ENCODE assay signal across 8 cellular contexts in the genomic region with DNA sequence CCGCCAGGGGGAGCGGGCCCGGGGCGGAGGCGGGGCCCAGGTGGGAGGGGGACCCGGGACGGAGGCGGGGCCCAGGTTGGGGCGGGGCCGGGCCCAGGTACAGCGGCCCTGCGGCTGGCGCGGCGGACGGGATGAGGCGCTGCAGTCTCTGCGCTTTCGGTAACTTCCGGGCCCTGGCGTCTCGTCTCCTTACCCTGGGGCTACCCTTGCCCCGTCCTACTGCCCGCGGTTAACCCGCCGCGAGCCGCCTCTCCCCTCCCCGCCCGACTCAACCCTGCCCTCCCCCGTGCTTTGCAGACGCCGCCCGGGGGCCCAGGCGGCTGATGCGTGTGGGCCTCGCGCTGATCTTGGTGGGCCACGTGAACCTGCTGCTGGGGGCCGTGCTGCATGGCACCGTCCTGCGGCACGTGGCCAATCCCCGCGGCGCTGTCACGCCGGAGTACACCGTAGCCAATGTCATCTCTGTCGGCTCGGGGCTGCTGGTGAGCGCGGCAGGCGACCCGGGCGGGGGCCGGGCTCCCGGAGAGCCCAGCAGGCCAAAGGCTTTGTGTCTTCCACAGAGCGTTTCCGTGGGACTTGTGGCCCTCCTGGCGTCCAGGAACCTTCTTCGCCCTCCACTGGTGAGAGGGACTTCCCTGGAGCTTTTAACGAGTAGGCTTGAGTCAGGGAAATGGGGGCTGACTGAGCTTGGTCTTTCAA. TPM values are rescaled to one million over a fixed set of nuclear protein-coding genes. Genes with fewer than 3 reads are reported as not detected.
DNase-seq lines count a peak whose midpoint lies in the region; ATAC-seq and TF ChIP-seq lines count a peak whose summit lies in the region.

Gene KRTCAP3 (plus strand): TSS at position 100 of the 699 bp plus-strand sequence. CDS start 32 bp downstream, at position 132.

- ATAC-seq in GM21515 (IDR thresholded peaks at IDR 0.05; ENCODE audit: unreplicated experiment), result no peak
- ATAC-seq in GM21360 (IDR thresholded peaks at IDR 0.05; ENCODE audit: unreplicated experiment), result no peak

- no TSS peak for BruUV-seq in Caco-2 (replicated peaks; lab: Mats Ljungman, UMichigan)

- no peaks in the 10 kb centered on the region for H3K9me3 ChIP-seq in Caco-2

- H3K4me3 Mint-ChIP-seq in Caco-2 (ENCODE audit: unreplicated experiment), result peak within 1 kb of the TSS; percentile 72
- H3K4me3 Mint-ChIP-seq in activated naive CD4-positive, alpha-beta T cell treated with anti-CD3 and anti-CD28 coated beads for 36 hours, result no peak within 1 kb of the TSS

- no peaks in the 10 kb centered on the region; the same call in 1 of the 2 replicates for H3K36me3 ChIP-seq in Caco-2 (ENCODE audit: control insufficient read depth, insufficient read depth, low read length)

- H3K36me3 Mint-ChIP-seq in Caco-2 (ENCODE audit: insufficient read depth, unreplicated experiment), result peaks cover 61% of the 10 kb centered on the region
- H3K36me3 Mint-ChIP-seq in activated naive CD4-positive, alpha-beta T cell treated with anti-CD3 and anti-CD28 coated beads for 36 hours (ENCODE audit: low read depth), result peaks cover 28% of the 10 kb centered on the region

- POLR2A ChIA-PET in Caco-2 (lab: Charles Lee), result no interaction called here

- H3K9me3 Mint-ChIP-seq in Caco-2 (ENCODE audit: unreplicated experiment), result no peaks in the 10 kb centered on the region
- H3K9me3 Mint-ChIP-seq in activated naive CD4-positive, alpha-beta T cell treated with anti-CD3 and anti-CD28 coated beads for 36 hours, result no peaks in the 10 kb centered on the region

- peak; percentile 89 to 95 for DNase-seq in Caco-2
- peak; percentile 93 for DNase-seq in NCI-H2171 (lab: John Stamatoyannopoulos, UW)
- DNase-seq in activated naive CD4-positive, alpha-beta T cell treated with anti-CD3 and anti-CD28 coated beads for 36 hours, result peak; percentile 24
- peak; percentile 100 for DNase-seq in iPS-NIHi11 (ENCODE audit: low spot score)
- DNase-seq in stimulated activated CD4-positive, alpha-beta T cell treated with anti-CD3 and anti-CD28 coated beads, Interleukin-2, amount 100 ng/mL, for 24 hours, result peak; percentile 31 to 42
- DNase-seq in SHP77 (lab: John Stamatoyannopoulos, UW), result no peak

- H3K4me1 Mint-ChIP-seq in Caco-2 (ENCODE audit: low read depth, unreplicated experiment), result peaks cover 13% of the 10 kb centered on the region
- peaks cover 8% of the 10 kb centered on the region for H3K4me1 Mint-ChIP-seq in activated naive CD4-positive, alpha-beta T cell treated with anti-CD3 and anti-CD28 coated beads for 36 hours (ENCODE audit: low read depth)

- H3K4me1 ChIP-seq in Caco-2, result no peaks in the 10 kb centered on the region

- peak within 1 kb of the TSS; percentile 90 for H3K4me3 ChIP-seq in Caco-2 (ENCODE audit: low read depth, low read length)

- H3K27me3 Mint-ChIP-seq in Caco-2 (ENCODE audit: insufficient read depth, unreplicated experiment), result no peaks in the 10 kb centered on the region
- no peaks in the 10 kb centered on the region for H3K27me3 Mint-ChIP-seq in activated naive CD4-positive, alpha-beta T cell treated with anti-CD3 and anti-CD28 coated beads for 36 hours (ENCODE audit: low read depth)

- H3K27me3 ChIP-seq in Caco-2 (replicated peaks; ENCODE audit: control insufficient read depth, insufficient read depth, low read length), result no peaks in the 10 kb centered on the region

- peak; percentile 79 to 89 for TF ChIP-seq CTCF in Caco-2 (IDR thresholded peaks at IDR 0.05; ENCODE audit: insufficient read depth in 1 of 2, low read depth in 1 of 2, low read length in 1 of 2, severe bottlenecking in 1 of 2, unreplicated experiment in 1 of 2)

- H3K27ac Mint-ChIP-seq in Caco-2 (ENCODE audit: unreplicated experiment), result peak within 1 kb of the TSS; percentile 48
- H3K27ac Mint-ChIP-seq in activated naive CD4-positive, alpha-beta T cell treated with anti-CD3 and anti-CD28 coated beads for 36 hours, result no peak within 1 kb of the TSS

- intact Hi-C loops in Caco-2 (cut with micrococcal nuclease; ENCODE audit: unreplicated experiment), result loop anchor here (1.0 to 2.0 kb wide), 5 partner anchors 13 to 186 kb away; partner anchors contain the start of genes CCDC121, GPN1, IFT172 and PPM1G
- intact Hi-C loops in activated naive CD4-positive, alpha-beta T cell treated with anti-CD3 and anti-CD28 coated beads for 36 hours (cut with micrococcal nuclease), result no loop called here

- CTCF ChIA-PET in Caco-2 (lab: Charles Lee), result interaction anchor here (0.5 to 1.3 kb wide), 4 partner anchors 33 to 186 kb away, joined by 3 to 4 read pairs (median 3); partner anchors contain the start of genes CCDC121, GPN1 and PPM1G
- CTCF ChIA-PET in activated naive CD4-positive, alpha-beta T cell treated with anti-CD3 and anti-CD28 coated beads for 36 hours (lab: Charles Lee), result no interaction called here

RNA-seq across cellular contexts. Expression of gene KRTCAP3, which starts in this region (rescaled TPM):
- total RNA-seq in Caco-2 (2022), result 47.8 and 53.9 TPM in 2 replicates
- total RNA-seq in activated naive CD4-positive, alpha-beta T cell treated with anti-CD3 and anti-CD28 coated beads for 36 hours, result 1 to 10 TPM; 5.0 to 6.7 TPM

Comparison
In these comparisons a context has a peak if more than half of its experiments do, and no peak if none do; other contexts are left out.
1. DNase-seq: peak in Caco-2 (2 of 2), NCI-H2171 (single experiment), activated naive CD4-positive, alpha-beta T cell treated with anti-CD3 and anti-CD28 coated beads for 36 hours (single experiment), iPS-NIHi11 (single experiment) and stimulated activated CD4-positive, alpha-beta T cell treated with anti-CD3 and anti-CD28 coated beads, Interleukin-2, amount 100 ng/mL, for 24 hours (2 of 2); none in SHP77 (0 of 2).